In genomic region chr7:2785071-2785500, GRCh38 we compare ENCODE assay signal across 8 cellular contexts. TPM values are rescaled to one million over a fixed set of nuclear protein-coding genes. Genes with fewer than 3 reads are reported as not detected.
DNase-seq lines count a peak whose midpoint lies in the region; ATAC-seq and TF ChIP-seq lines count a peak whose summit lies in the region.
"Had no signal": no experiment of that assay in that cellular context is flagged by ENCODE, and none has a peak within 500 bp of the region (broad histone marks: within the 10 kb centered on the region; RNA-seq: fewer than 3 reads in every experiment).

No MANE protein-coding gene starts in this region.

- WGBS in smooth muscle cell (ENCODE audit: low lambda C conversion rate) = 49% methylated on average over 6 of the region's 6 CpGs

- H2AFZ ChIP-seq in smooth muscle cell (ENCODE audit: low read depth) = no peak overlapping the region

- peaks cover 4% of the 10 kb centered on the region for H3K27me3 Mint-ChIP-seq in endothelial cell (ENCODE audit: unreplicated experiment)

- H3K27ac Mint-ChIP-seq in endothelial cell (ENCODE audit: unreplicated experiment) = peak overlapping the region; percentile 39

- ATAC-seq in GM19395 (IDR thresholded peaks at IDR 0.05; ENCODE audit: unreplicated experiment) = peak; percentile 69
- peak; percentile 87 for ATAC-seq in HG03432 (IDR thresholded peaks at IDR 0.05; ENCODE audit: unreplicated experiment)

- peak overlapping the region; percentile 96 for H3K27ac ChIP-seq in smooth muscle cell (ENCODE audit: low read depth)
- H3K27ac ChIP-seq in effector memory CD4-positive, alpha-beta T cell (ENCODE audit: insufficient read depth, low read length, poor library complexity, severe bottlenecking) = no peak overlapping the region

- peaks cover 12% of the 10 kb centered on the region for H4K20me1 ChIP-seq in smooth muscle cell (ENCODE audit: low read depth)

- no peak overlapping the region for H3K4me3 Mint-ChIP-seq in endothelial cell (ENCODE audit: unreplicated experiment)

- no peak for DNase-seq in endothelial cell (ENCODE audit: low spot score)
- DNase-seq in smooth muscle cell (lab: John Stamatoyannopoulos, UW; ENCODE audit: unreplicated experiment) = no peak
- no peak for DNase-seq in effector memory CD4-positive, alpha-beta T cell
- DNase-seq in activated CD4-positive, alpha-beta T cell treated with anti-CD3 and anti-CD28 coated beads, Interleukin-2, amount 50 U/mL, for 1 hour = no peak
- no peak for DNase-seq in activated naive CD4-positive, alpha-beta T cell treated with Interleukin-2 at 50 U/mL for 16 hours
- DNase-seq: MV-4-11 had no signal

- H3K4me3 ChIP-seq in smooth muscle cell = no peak overlapping the region
- no peak overlapping the region for H3K4me3 ChIP-seq in effector memory CD4-positive, alpha-beta T cell (ENCODE audit: insufficient read depth, low read depth, low read length, poor library complexity, severe bottlenecking)

- H3K27me3 ChIP-seq in smooth muscle cell (ENCODE audit: low read depth) = no peaks in the 10 kb centered on the region
- no peaks in the 10 kb centered on the region for H3K27me3 ChIP-seq in effector memory CD4-positive, alpha-beta T cell (replicated peaks; ENCODE audit: control insufficient read depth, insufficient read depth, low read length, poor library complexity, severe bottlenecking)

- peak overlapping the region; percentile 7 for H3K9ac ChIP-seq in smooth muscle cell (ENCODE audit: low read depth)

- H3K4me1 ChIP-seq in smooth muscle cell (ENCODE audit: low read depth) = no peaks in the 10 kb centered on the region
- H3K4me1 ChIP-seq in effector memory CD4-positive, alpha-beta T cell (ENCODE audit: control insufficient read depth, insufficient read depth, low read length, poor library complexity, severe bottlenecking) = no peaks in the 10 kb centered on the region

- peaks cover 15% of the 10 kb centered on the region for H3K4me1 Mint-ChIP-seq in endothelial cell (ENCODE audit: unreplicated experiment)

- H3K36me3 Mint-ChIP-seq in endothelial cell (ENCODE audit: low read depth, unreplicated experiment) = peaks cover 25% of the 10 kb centered on the region

- peaks cover 17% of the 10 kb centered on the region for H3F3A ChIP-seq in smooth muscle cell (ENCODE audit: low read depth)

- H3K9me3 ChIP-seq in smooth muscle cell (replicated peaks; ENCODE audit: low read depth) = no peaks in the 10 kb centered on the region
- no peaks in the 10 kb centered on the region for H3K9me3 ChIP-seq in effector memory CD4-positive, alpha-beta T cell (ENCODE audit: control insufficient read depth, low read length)

- H3K36me3 ChIP-seq in smooth muscle cell (ENCODE audit: low read depth) = no peaks in the 10 kb centered on the region
- no peaks in the 10 kb centered on the region for H3K36me3 ChIP-seq in effector memory CD4-positive, alpha-beta T cell (ENCODE audit: control insufficient read depth, insufficient read depth, low read length)

- TF ChIP-seq CTCF in endothelial cell (IDR thresholded peaks at IDR 0.05; ENCODE audit: unreplicated experiment) = no peak
- TF ChIP-seq CTCF in smooth muscle cell (IDR thresholded peaks at IDR 0.05; ENCODE audit: borderline replicate concordance, insufficient read depth, poor library complexity, severe bottlenecking) = no peak

- peaks cover 54% of the 10 kb centered on the region for H3K79me2 ChIP-seq in smooth muscle cell (ENCODE audit: low read depth)

- peak overlapping the region; percentile 9 for H3K4me2 ChIP-seq in smooth muscle cell

- H3K9me3 Mint-ChIP-seq in endothelial cell (ENCODE audit: unreplicated experiment) = no peaks in the 10 kb centered on the region

RNA-seq across cellular contexts. Expression of gene GNA12, which starts 59.0 kb away (rescaled TPM):
- total RNA-seq in endothelial cell (ENCODE audit: unreplicated experiment) (105 TPM), smooth muscle cell (20.3 and 32.9 TPM in 2 replicates)
- 34.7 and 41.2 TPM in 2 replicates for polyA plus RNA-seq in smooth muscle cell
